8 cellular contexts compared by ENCODE assay signal in the genomic region with DNA sequence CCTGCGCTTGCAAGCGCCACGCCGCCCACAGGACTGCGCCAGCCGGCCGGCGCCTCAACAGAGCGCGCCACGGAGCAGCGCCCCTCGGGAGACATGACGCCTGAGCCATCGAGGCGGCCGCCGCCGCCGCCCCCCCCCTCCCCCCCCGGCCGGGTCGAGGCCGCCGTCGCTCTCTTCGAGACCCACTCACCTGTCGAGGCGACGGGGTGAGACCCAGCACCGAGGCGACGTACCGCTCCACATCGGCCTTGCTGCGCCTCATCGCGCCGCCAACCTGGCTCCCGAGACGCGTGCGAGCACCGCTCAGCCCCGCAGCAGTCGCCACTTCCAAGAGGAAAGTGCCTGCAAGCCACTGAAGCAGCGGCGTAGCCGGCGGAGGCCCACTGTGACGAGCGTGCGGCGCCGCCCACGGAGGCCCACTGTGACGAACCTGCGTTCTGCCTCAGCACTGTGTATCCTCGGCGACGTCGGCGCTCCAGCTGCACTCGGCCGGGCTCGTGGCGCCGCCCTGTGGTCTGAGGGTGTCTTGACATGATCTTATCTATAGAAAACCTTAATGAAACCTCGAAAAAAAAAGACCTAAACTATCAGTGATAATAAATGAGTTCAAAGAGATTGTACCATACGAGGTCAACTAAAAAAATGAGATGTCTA. TPM values are rescaled to one million over a fixed set of nuclear protein-coding genes. Genes with fewer than 3 reads are reported as not detected.
DNase-seq lines count a peak whose midpoint lies in the region; ATAC-seq and TF ChIP-seq lines count a peak whose summit lies in the region.
"Not testable (repeated sequence)": the region's sequence is repeated elsewhere in the genome, so short reads cannot be mapped to it uniquely, and the experiment has no call there.

A gene (minus strand): TSS at position 460 of the 654 bp plus-strand sequence. CDS start 198 bp downstream, at position 262.

- H3K9me3 Mint-ChIP-seq in naive B cell: not testable (repeated sequence)

- H3K9me3 ChIP-seq in testis: not testable (repeated sequence)

- DNase-seq in NCI-H460 (ENCODE audit: extremely low read depth, low read depth); glomerular endothelial cell (ENCODE audit: extremely low read depth, low read depth, low spot score); naive B cell; testis: not testable (repeated sequence)

- not testable (repeated sequence) for H3K4me1 Mint-ChIP-seq in naive B cell

- TF ChIP-seq POLR2A in testis (IDR thresholded peaks at IDR 0.05): not testable (repeated sequence)

- WGBS in adipose tissue, 3 donors: 3% methylated on average over 8 of the region's 70 CpGs; no CpG with 5 or more reads in 2 of the 3 donors
- WGBS in testis, 2 donors: no CpG with 5 or more reads among the region's 70 CpGs

- not testable (repeated sequence) for H3K27ac ChIP-seq in adipose tissue (ENCODE audit: low read depth, low read length); testis

- not testable (repeated sequence) for H3K36me3 ChIP-seq in testis (ENCODE audit: low read depth, missing control alignments)

- not testable (repeated sequence) for H3K27ac Mint-ChIP-seq in naive B cell

- H3K36me3 Mint-ChIP-seq in naive B cell: not testable (repeated sequence)

- H3K4me3 ChIP-seq in testis: not testable (repeated sequence)

- peak within 1 kb of the TSS in 1 of 8 donors; percentile 44 for H3K4me3 Mint-ChIP-seq in naive B cell

- not testable (repeated sequence) for H3K4me1 ChIP-seq in testis

- H3K27me3 Mint-ChIP-seq in naive B cell: not testable (repeated sequence)

- not testable (repeated sequence) for TF ChIP-seq CTCF in testis (IDR thresholded peaks at IDR 0.05)

- not testable (repeated sequence) for H3K27me3 ChIP-seq in testis

- ATAC-seq in GM18517 (IDR thresholded peaks at IDR 0.05; ENCODE audit: unreplicated experiment) (peak; percentile 98), GM21529 (IDR thresholded peaks at IDR 0.05; ENCODE audit: unreplicated experiment) (peak; percentile 98), HG03045 (IDR thresholded peaks at IDR 0.05; ENCODE audit: unreplicated experiment) (peak; percentile 99), naive B cell (ENCODE audit: low read depth in 2 of 2) (peak; percentile 98 to 99)

- intact Hi-C loops in testis (cut with DNase I; ENCODE audit: low total_unique reads): not testable (repeated sequence)

RNA-seq across cellular contexts. Expression of the gene that starts here (rescaled TPM):
- 18.0 and 20.6 TPM in 2 replicates for total RNA-seq in NCI-H460 (2014; rRNA removed; shearing (Covaris generic))
- polyA plus RNA-seq in NCI-H460 (2014; cell fraction: nucleus; rRNA removed): 15.6 and 18.3 TPM in 2 replicates
- 10 to 100 TPM in 2 of 3 donors, 1 to 10 TPM in 1; 4.2 to 16.6 (median 10.1) TPM for polyA plus RNA-seq in adipose tissue
- 4.2 and 17.6 TPM in 2 replicates for total RNA-seq in glomerular endothelial cell
- 1 to 10 TPM; 1.6 to 8.9 (median 5.4) TPM for polyA plus RNA-seq in naive B cell (ENCODE audit: low read depth in 6 of 6)
- 100 to 1,000 TPM; 102 to 161 TPM for total RNA-seq in testis
- polyA plus RNA-seq in testis (ENCODE audit: insufficient read depth, low read depth, low replicate concordance): 54.1 TPM
